Comparison of ENCODE assay signal across 18 cellular contexts in the genomic region with DNA sequence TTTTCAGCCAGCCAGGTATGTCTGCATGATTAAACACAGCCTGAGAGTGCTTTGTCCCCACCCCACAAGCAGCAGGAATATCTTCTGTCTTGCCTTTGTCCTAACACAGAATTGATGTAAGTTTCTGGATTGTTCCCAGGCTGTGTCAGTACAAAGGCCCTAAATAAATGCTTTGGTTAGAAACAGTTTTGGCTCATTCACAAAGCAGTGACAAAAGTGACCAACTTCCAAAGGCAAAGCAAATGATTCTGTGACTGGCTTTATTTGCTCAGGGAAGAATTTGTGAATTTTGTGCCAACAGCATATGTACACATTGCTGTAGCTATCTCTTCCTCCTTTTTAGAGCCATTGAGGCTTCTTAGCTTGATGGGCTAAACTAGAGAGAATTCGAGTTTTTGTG.
DNase-seq lines count a peak whose midpoint lies in the region; ATAC-seq, FAIRE-seq and TF ChIP-seq lines count a peak whose summit lies in the region.
"Had no signal": no experiment of that assay in that cellular context is flagged by ENCODE, and none has a peak within 500 bp of the region (broad histone marks: within the 10 kb centered on the region; RNA-seq: fewer than 3 reads in every experiment).

No MANE protein-coding gene starts in this region.

- H3K27me3 Mint-ChIP-seq in T-helper 2 cell treated with Interferon-gamma antibody and Interleukin-4, amounts not matched to agents 5 μg/mL and 100 μg/mL, for 36 hours (ENCODE audit: low read depth) = no peaks in the 10 kb centered on the region

- H2AFZ ChIP-seq in HepG2 (ENCODE audit: low read length) = no peak overlapping the region
- H2AFZ ChIP-seq: GM23338 had no signal

- H3K9me3 Mint-ChIP-seq in T-helper 2 cell treated with Interferon-gamma antibody and Interleukin-4, amounts not matched to agents 5 μg/mL and 100 μg/mL, for 36 hours = no peaks in the 10 kb centered on the region
- H3K9me3 Mint-ChIP-seq: GM23338 had no signal

- H3K27ac ChIP-seq in caudate nucleus (ENCODE audit: low read depth, low read length) (peak overlapping the region; percentile 83), HepG2 (ENCODE audit: extremely low read length, insufficient read depth, low read length) (no peak overlapping the region)

- H3K27ac Mint-ChIP-seq in T-helper 2 cell treated with Interferon-gamma antibody and Interleukin-4, amounts not matched to agents 5 μg/mL and 100 μg/mL, for 36 hours = no peak overlapping the region
- H3K27ac Mint-ChIP-seq: CD4-positive, CD25-positive, alpha-beta regulatory T cell; GM23338 had no signal

- no peaks in the 10 kb centered on the region for H4K20me1 ChIP-seq in HepG2 (ENCODE audit: insufficient read depth, low read length)

- FAIRE-seq in HepG2 (lab: Jason Lieb, UNC) = peak; percentile 21
- FAIRE-seq: G401.6, GM12892 had no signal

- H3K9me3 ChIP-seq in HepG2 (ENCODE audit: low read length) = no peaks in the 10 kb centered on the region

- DNase-seq in LNCaP clone FGC (ENCODE audit: low read depth) (peak; percentile 59), caudate nucleus (lab: John Stamatoyannopoulos, UW) (peak in 21 of 61 donors; percentile 1 to 56 (median 23)), HepG2 (ENCODE audit: low spot score) (peak; percentile 65), putamen (ENCODE audit: low spot score) (peak; percentile 89)
- DNase-seq in T-helper 2 cell treated with Interferon-gamma antibody and Interleukin-4, amounts not matched to agents 5 μg/mL and 100 μg/mL, for 36 hours (ENCODE audit: low spot score) = no peak
- DNase-seq: AML-193; CD4-positive, CD25-positive, alpha-beta regulatory T cell; DMS79 treated with DMSO at 0.1 percent for 48 hours; KG1; NCI-H1105 treated with DMSO at 0.1 percent for 48 hours; NCI-H2029 treated with DMSO at 0.1 percent for 48 hours; NCI-H526; PC-3 had no signal

- POLR2A ChIA-PET in HepG2 (lab: Yijun Ruan, JAX) = no interaction called here

- TF ChIP-seq RAD21 in HepG2 (CRISPR knock-in tag; IDR thresholded peaks at IDR 0.05) = no peak

- no peaks in the 10 kb centered on the region for H3K4me1 Mint-ChIP-seq in T-helper 2 cell treated with Interferon-gamma antibody and Interleukin-4, amounts not matched to agents 5 μg/mL and 100 μg/mL, for 36 hours (ENCODE audit: low read depth)

- no TSS peak for BruUV-seq in HepG2 (replicated peaks; lab: Mats Ljungman, UMichigan)

- H3K4me3 ChIP-seq in LNCaP clone FGC (ENCODE audit: low read depth, low read length) (no peak overlapping the region), HepG2 (replicated peaks in 1 of 3; ENCODE audit: insufficient read depth in 1 of 3, low read depth in 2 of 3, low read length in 3 of 3) (no peak overlapping the region)
- H3K4me3 ChIP-seq: GM23338 had no signal

- intact Hi-C loops in HepG2 (cut with micrococcal nuclease; ENCODE audit: unreplicated experiment) = loop anchor here (5.0 kb wide), 1 partner anchor 45 kb away; no protein-coding TSS in a partner anchor

- no peak overlapping the region for H3K9ac ChIP-seq in HepG2 (ENCODE audit: insufficient read depth, low read depth, low read length)

- WGBS in HepG2 (ENCODE audit: low lambda C conversion rate) = 24% methylated on average over 1 of the region's 1 CpG

- no peaks in the 10 kb centered on the region for H3K79me2 ChIP-seq in HepG2 (ENCODE audit: insufficient read depth, low read length)

- no peak for TF ChIP-seq EP300 in HepG2 (IDR thresholded peaks at IDR 0.05; ENCODE audit: low read depth in 2 of 2, low read length in 2 of 2)
- TF ChIP-seq EP300 in HepG2 (CRISPR knock-in tag; IDR thresholded peaks at IDR 0.05; ENCODE audit: borderline replicate concordance) = no peak

- no peaks in the 10 kb centered on the region for H3K36me3 Mint-ChIP-seq in T-helper 2 cell treated with Interferon-gamma antibody and Interleukin-4, amounts not matched to agents 5 μg/mL and 100 μg/mL, for 36 hours (ENCODE audit: low read depth)
- H3K36me3 Mint-ChIP-seq: CD4-positive, CD25-positive, alpha-beta regulatory T cell had no signal

- H3K4me1 ChIP-seq in HepG2 (ENCODE audit: insufficient read depth, low read length) = peaks cover 35% of the 10 kb centered on the region

- ATAC-seq in HepG2 (peak; percentile 47; the same call in 2 of the 3 replicates), GM21619 (IDR thresholded peaks at IDR 0.05; ENCODE audit: unreplicated experiment) (no peak), HG03439 (IDR thresholded peaks at IDR 0.05; ENCODE audit: unreplicated experiment) (no peak)
- ATAC-seq: GM23338, PC-3 had no signal

- no peaks in the 10 kb centered on the region for H3K36me3 ChIP-seq in HepG2 (replicated peaks in 1 of 2; ENCODE audit: control insufficient read depth in 1 of 2, insufficient read depth in 2 of 2, low read length in 2 of 2)

- no peak for TF ChIP-seq POLR2A in HepG2 (IDR thresholded peaks at IDR 0.05; ENCODE audit: insufficient read depth in 1 of 2, low read depth in 2 of 2, low read length in 2 of 2)

- no peak overlapping the region for H3K4me3 Mint-ChIP-seq in T-helper 2 cell treated with Interferon-gamma antibody and Interleukin-4, amounts not matched to agents 5 μg/mL and 100 μg/mL, for 36 hours
- H3K4me3 Mint-ChIP-seq: CD4-positive, CD25-positive, alpha-beta regulatory T cell; GM23338 had no signal

- no peaks in the 10 kb centered on the region for H3K27me3 ChIP-seq in HepG2 (ENCODE audit: control insufficient read depth in 1 of 2, insufficient read depth in 2 of 2, low read length in 2 of 2)

- peak overlapping the region; percentile 12; the same call in 1 of the 2 replicates for H3K4me2 ChIP-seq in HepG2 (ENCODE audit: low read depth, low read length)
- H3K4me2 ChIP-seq: GM23338 had no signal

- in situ Hi-C loops in HepG2 (cut with HindIII; ENCODE audit: extremely low pct_ligation_motif_present, low pct_unique_long_range_greater_than_20kb) = no loop called here

- CTCF ChIA-PET in HepG2 (lab: Yijun Ruan, JAX; ENCODE audit: low intra/inter-chr PET ratio, low total read pairs) = no interaction called here

- TF ChIP-seq CTCF in LNCaP clone FGC (IDR thresholded peaks at IDR 0.05; ENCODE audit: control insufficient read depth, extremely low read depth, insufficient read depth) (no peak), HepG2 (CRISPR knock-in tag; IDR thresholded peaks at IDR 0.05) (no peak)

TF ChIP-seq in HepG2, 621 proteins besides CTCF, POLR2A, EP300 and RAD21:
- TF ChIP-seq POLR2AphosphoS2 (IDR thresholded peaks at IDR 0.05; ENCODE audit: low read depth, low read length) (no peak), FOXA3 (CRISPR knock-in tag; IDR thresholded peaks at IDR 0.05) (peak; percentile 34; the same call in 1 of the 2 replicates), FOXA1 (IDR thresholded peaks at IDR 0.05) (no peak), FOXA1 (CRISPR knock-in tag; IDR thresholded peaks at IDR 0.05) (peak; percentile 48; the same call in 1 of the 2 replicates), CBX5 (CRISPR knock-in tag; IDR thresholded peaks at IDR 0.05; ENCODE audit: borderline replicate concordance) (no peak), ZNF12 (CRISPR knock-in tag; IDR thresholded peaks at IDR 0.05) (peak; percentile 91), CEBPG (CRISPR knock-in tag; IDR thresholded peaks at IDR 0.05) (no peak)
- TF ChIP-seq, protein P1, sequence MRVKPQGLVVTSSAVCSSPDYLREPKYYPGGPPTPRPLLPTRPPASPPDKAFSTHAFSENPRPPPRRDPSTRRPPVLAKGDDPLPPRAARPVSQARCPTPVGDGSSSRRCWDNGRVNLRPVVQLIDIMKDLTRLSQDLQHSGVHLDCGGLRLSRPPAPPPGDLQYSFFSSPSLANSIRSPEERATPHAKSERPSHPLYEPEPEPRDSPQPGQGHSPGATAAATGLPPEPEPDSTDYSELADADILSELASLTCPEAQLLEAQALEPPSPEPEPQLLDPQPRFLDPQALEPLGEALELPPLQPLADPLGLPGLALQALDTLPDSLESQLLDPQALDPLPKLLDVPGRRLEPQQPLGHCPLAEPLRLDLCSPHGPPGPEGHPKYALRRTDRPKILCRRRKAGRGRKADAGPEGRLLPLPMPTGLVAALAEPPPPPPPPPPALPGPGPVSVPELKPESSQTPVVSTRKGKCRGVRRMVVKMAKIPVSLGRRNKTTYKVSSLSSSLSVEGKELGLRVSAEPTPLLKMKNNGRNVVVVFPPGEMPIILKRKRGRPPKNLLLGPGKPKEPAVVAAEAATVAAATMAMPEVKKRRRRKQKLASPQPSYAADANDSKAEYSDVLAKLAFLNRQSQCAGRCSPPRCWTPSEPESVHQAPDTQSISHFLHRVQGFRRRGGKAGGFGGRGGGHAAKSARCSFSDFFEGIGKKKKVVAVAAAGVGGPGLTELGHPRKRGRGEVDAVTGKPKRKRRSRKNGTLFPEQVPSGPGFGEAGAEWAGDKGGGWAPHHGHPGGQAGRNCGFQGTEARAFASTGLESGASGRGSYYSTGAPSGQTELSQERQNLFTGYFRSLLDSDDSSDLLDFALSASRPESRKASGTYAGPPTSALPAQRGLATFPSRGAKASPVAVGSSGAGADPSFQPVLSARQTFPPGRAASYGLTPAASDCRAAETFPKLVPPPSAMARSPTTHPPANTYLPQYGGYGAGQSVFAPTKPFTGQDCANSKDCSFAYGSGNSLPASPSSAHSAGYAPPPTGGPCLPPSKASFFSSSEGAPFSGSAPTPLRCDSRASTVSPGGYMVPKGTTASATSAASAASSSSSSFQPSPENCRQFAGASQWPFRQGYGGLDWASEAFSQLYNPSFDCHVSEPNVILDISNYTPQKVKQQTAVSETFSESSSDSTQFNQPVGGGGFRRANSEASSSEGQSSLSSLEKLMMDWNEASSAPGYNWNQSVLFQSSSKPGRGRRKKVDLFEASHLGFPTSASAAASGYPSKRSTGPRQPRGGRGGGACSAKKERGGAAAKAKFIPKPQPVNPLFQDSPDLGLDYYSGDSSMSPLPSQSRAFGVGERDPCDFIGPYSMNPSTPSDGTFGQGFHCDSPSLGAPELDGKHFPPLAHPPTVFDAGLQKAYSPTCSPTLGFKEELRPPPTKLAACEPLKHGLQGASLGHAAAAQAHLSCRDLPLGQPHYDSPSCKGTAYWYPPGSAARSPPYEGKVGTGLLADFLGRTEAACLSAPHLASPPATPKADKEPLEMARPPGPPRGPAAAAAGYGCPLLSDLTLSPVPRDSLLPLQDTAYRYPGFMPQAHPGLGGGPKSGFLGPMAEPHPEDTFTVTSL (CRISPR knock-in tag; IDR thresholded peaks at IDR 0.05; ENCODE audit: borderline replicate concordance) = 0 out of 2 replicates have a peak, but pooled peaks have one; percentile 41
